8 cellular contexts compared by ENCODE assay signal in genomic region chr11:84714316-84714780, GRCh38.
DNase-seq lines count a peak whose midpoint lies in the region; ATAC-seq and TF ChIP-seq lines count a peak whose summit lies in the region.

No MANE protein-coding gene starts in this region.

- in situ Hi-C loops in GM13977 (cut with MboI; ENCODE audit: low pct_unique_long_range_greater_than_20kb, low sequenced_read_pairs, unreplicated experiment) = no loop called here

- H3K27me3 Mint-ChIP-seq in activated B cell treated with CpG ODN at 0.5 μM for 24 hours = peaks cover 4% of the 10 kb centered on the region

- H3K27me3 ChIP-seq in BE2C (peaks cover 12% of the 10 kb centered on the region; the same call in 1 of the 2 replicates), left ventricle myocardium inferior (ENCODE audit: low read depth) (no peaks in the 10 kb centered on the region)

- no peak overlapping the region for H3K4me3 Mint-ChIP-seq in activated B cell treated with CpG ODN at 0.5 μM for 24 hours

- TF ChIP-seq CTCF in BE2C (IDR thresholded peaks at IDR 0.05; ENCODE audit: low read depth, low read length) (peak; percentile 69), GM13977 (IDR thresholded peaks at IDR 0.05; ENCODE audit: extremely low read depth, insufficient read depth, missing control alignments) (peak; percentile 31), activated B cell treated with CpG ODN at 0.5 μM for 24 hours (IDR thresholded peaks at IDR 0.05) (no peak), left ventricle myocardium inferior (IDR thresholded peaks at IDR 0.05; ENCODE audit: borderline replicate concordance) (peak; percentile 55)

- intact Hi-C loops in activated B cell treated with CpG ODN at 0.5 μM for 24 hours (cut with micrococcal nuclease) (no loop called here), left ventricle myocardium inferior (cut with micrococcal nuclease) (no loop called here)

- CTCF ChIA-PET in activated B cell treated with CpG ODN at 0.5 μM for 24 hours (lab: Charles Lee) = no interaction called here

- H3K9me3 ChIP-seq in BE2C = no peaks in the 10 kb centered on the region
- H3K9me3 ChIP-seq in left ventricle myocardium inferior (replicated peaks) = no peaks in the 10 kb centered on the region

- H3K27ac Mint-ChIP-seq in activated B cell treated with CpG ODN at 0.5 μM for 24 hours = no peak overlapping the region

- H3K36me3 ChIP-seq in BE2C (no peaks in the 10 kb centered on the region), left ventricle myocardium inferior (no peaks in the 10 kb centered on the region)

- H3K4me3 ChIP-seq in BE2C (ENCODE audit: low read depth, low read length) (no peak overlapping the region), left ventricle myocardium inferior (no peak overlapping the region)

- peaks cover 4% of the 10 kb centered on the region for H3K9me3 Mint-ChIP-seq in activated B cell treated with CpG ODN at 0.5 μM for 24 hours

- POLR2A ChIA-PET in activated B cell treated with CpG ODN at 0.5 μM for 24 hours (lab: Charles Lee) = no interaction called here

- no peaks in the 10 kb centered on the region for H3K36me3 Mint-ChIP-seq in activated B cell treated with CpG ODN at 0.5 μM for 24 hours (ENCODE audit: low read depth)

- ATAC-seq in HG02840 (IDR thresholded peaks at IDR 0.05; ENCODE audit: low FRiP score, unreplicated experiment) (peak; percentile 82), activated B cell treated with CpG ODN at 0.5 μM for 24 hours (ENCODE audit: low read depth) (peak; percentile 37)

- no peaks in the 10 kb centered on the region for H3K4me1 Mint-ChIP-seq in activated B cell treated with CpG ODN at 0.5 μM for 24 hours

- no peak overlapping the region for H3K27ac ChIP-seq in left ventricle myocardium inferior (replicated peaks)

- DNase-seq in BE2C (peak; percentile 38), GM13977 (ENCODE audit: low spot score) (peak; percentile 40), MV-4-11 (lab: John Stamatoyannopoulos, UW) (peak; percentile 79), activated B cell treated with CpG ODN at 0.5 μM for 24 hours (no peak), left ventricle myocardium inferior (peak; percentile 29), mesenteric fat pad (ENCODE audit: low spot score) (no peak)
- peak; percentile 51 for DNase-seq in stimulated activated CD8-positive, alpha-beta memory T cell treated with anti-CD3 and anti-CD28 coated beads, Interleukin-4, amount 100 ng/mL, for 48 hours

- H3K4me1 ChIP-seq in BE2C (no peaks in the 10 kb centered on the region), left ventricle myocardium inferior (no peaks in the 10 kb centered on the region)

Comparison
In these comparisons a context has a peak if more than half of its experiments do, and no peak if none do; other contexts are left out.
1. DNase-seq: peak in BE2C (single experiment), GM13977 (single experiment), MV-4-11 (single experiment), left ventricle myocardium inferior (single experiment) and stimulated activated CD8-positive, alpha-beta memory T cell treated with anti-CD3 and anti-CD28 coated beads, Interleukin-4, amount 100 ng/mL, for 48 hours (single experiment); none in activated B cell treated with CpG ODN at 0.5 μM for 24 hours (single experiment) and mesenteric fat pad (single experiment).